ENCODE assay signal across 1 cellular context in the genomic region with DNA sequence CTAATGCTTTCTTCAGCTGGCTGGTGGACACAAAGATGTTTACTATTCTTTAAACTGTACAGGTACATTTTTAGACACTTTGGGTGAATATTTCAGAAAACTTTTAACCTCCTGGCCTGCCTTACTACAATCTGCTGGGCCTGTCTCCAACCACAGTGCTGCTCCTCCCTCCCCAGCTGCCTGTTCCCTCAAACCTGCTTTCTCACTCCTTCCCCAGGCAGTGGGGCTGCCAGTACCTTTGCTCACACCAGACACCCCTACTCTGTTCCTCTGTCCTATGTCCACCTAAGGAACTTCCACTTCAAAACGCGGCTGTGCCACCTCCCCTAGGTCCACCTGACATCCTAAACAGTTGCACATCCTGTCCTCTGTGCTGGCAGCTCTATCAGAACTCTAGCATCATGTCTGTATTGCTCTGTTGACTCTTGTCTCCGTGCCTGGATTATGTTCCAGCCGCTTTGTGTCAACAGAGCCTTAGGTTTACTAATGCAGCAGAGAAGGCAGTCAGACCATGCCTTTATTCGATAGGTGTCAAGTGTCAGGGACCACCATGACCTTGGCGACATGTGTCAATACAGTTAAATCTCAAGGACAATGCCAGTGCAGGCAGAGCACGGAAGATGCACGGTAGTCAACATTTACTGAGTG.
A peak's percentile ranks its signal among the peaks of the same experiment; 100 is the strongest.
TF ChIP-seq lines count a peak whose summit lies in the region.

No MANE protein-coding gene starts in this region.

TF ChIP-seq in WTC11, 78 proteins besides CTCF, POLR2A, EP300 and RAD21:
- TF ChIP-seq, protein P1, sequence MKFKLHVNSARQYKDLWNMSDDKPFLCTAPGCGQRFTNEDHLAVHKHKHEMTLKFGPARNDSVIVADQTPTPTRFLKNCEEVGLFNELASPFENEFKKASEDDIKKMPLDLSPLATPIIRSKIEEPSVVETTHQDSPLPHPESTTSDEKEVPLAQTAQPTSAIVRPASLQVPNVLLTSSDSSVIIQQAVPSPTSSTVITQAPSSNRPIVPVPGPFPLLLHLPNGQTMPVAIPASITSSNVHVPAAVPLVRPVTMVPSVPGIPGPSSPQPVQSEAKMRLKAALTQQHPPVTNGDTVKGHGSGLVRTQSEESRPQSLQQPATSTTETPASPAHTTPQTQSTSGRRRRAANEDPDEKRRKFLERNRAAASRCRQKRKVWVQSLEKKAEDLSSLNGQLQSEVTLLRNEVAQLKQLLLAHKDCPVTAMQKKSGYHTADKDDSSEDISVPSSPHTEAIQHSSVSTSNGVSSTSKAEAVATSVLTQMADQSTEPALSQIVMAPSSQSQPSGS (CRISPR knock-in tag; IDR thresholded peaks at IDR 0.05; ENCODE audit: borderline replicate concordance, low read depth): no peak
- no peak for TF ChIP-seq RORB (CRISPR knock-in tag; IDR thresholded peaks at IDR 0.05)
- peak; percentile 86 for TF ChIP-seq GABPB1 (CRISPR knock-in tag; IDR thresholded peaks at IDR 0.05)
TF ChIP-seq in WTC11: peak in this region for 1.
